1 cellular context compared by ENCODE assay signal in genomic region chr4:37528161-37528560, GRCh38.
TF ChIP-seq lines count a peak whose summit lies in the region.

No MANE protein-coding gene starts in this region.

TF ChIP-seq in GM12878, 131 proteins besides CTCF, POLR2A, EP300 and RAD21 (continued from another document):
- no peak for TF ChIP-seq CUX1 (IDR thresholded peaks at IDR 0.05; ENCODE audit: insufficient replicate concordance, low read depth, low read length)
- TF ChIP-seq CBX3 (IDR thresholded peaks at IDR 0.05; ENCODE audit: borderline replicate concordance, low read depth): no peak
- TF ChIP-seq SUPT20H (IDR thresholded peaks at IDR 0.05; ENCODE audit: borderline replicate concordance, control insufficient read depth, low read depth, low read length): no peak
- no peak for TF ChIP-seq PKNOX1 (IDR thresholded peaks at IDR 0.05)
- no peak for TF ChIP-seq EGR1 (IDR thresholded peaks at IDR 0.05; ENCODE audit: borderline replicate concordance in 1 of 2, low read depth in 2 of 2, low read length in 2 of 2)
- TF ChIP-seq BACH1 (IDR thresholded peaks at IDR 0.05; ENCODE audit: borderline replicate concordance): no peak
